Comparison of ENCODE assay signal across 9 cellular contexts in genomic region chr7:107045980-107046379, GRCh38. TPM values are rescaled to one million over a fixed set of nuclear protein-coding genes. Genes with fewer than 3 reads are reported as not detected.
DNase-seq lines count a peak whose midpoint lies in the region; ATAC-seq and TF ChIP-seq lines count a peak whose summit lies in the region.
"Had no signal": no experiment of that assay in that cellular context is flagged by ENCODE, and none has a peak within 500 bp of the region (broad histone marks: within the 10 kb centered on the region; RNA-seq: fewer than 3 reads in every experiment).

No MANE protein-coding gene starts in this region.

- no peak for TF ChIP-seq POLR2A in body of pancreas (IDR thresholded peaks at IDR 0.05)
- TF ChIP-seq POLR2A in lower leg skin (IDR thresholded peaks at IDR 0.05): no peak

- peaks cover 11 to 19% (median 15%) of the 10 kb centered on the region in 7 donors for H3K4me1 Mint-ChIP-seq in naive thymus-derived CD4-positive, alpha-beta T cell

- ATAC-seq in body of pancreas: peak; percentile 8
- no peak for ATAC-seq in naive thymus-derived CD4-positive, alpha-beta T cell

- CTCF ChIA-PET in naive thymus-derived CD4-positive, alpha-beta T cell (lab: Charles Lee): interaction anchor here (1.5 kb wide), 1 partner anchor 98 kb away, joined by 3 read pairs; no protein-coding TSS in a partner anchor

- H3K4me1 ChIP-seq in BE2C (no peaks in the 10 kb centered on the region), body of pancreas (peaks cover 8% of the 10 kb centered on the region)
- peaks cover 4 to 10% of the 10 kb centered on the region in 2 donors for H3K4me1 ChIP-seq in naive thymus-derived CD4-positive, alpha-beta T cell (ENCODE audit: control insufficient read depth in 2 of 2, insufficient read depth in 2 of 2, low read length in 2 of 2)

- H3K27me3 ChIP-seq in BE2C (no peaks in the 10 kb centered on the region), body of pancreas (no peaks in the 10 kb centered on the region)
- H3K27me3 ChIP-seq in naive thymus-derived CD4-positive, alpha-beta T cell (ENCODE audit: control insufficient read depth in 2 of 2, insufficient read depth in 2 of 2, low read length in 2 of 2): peaks cover 4 to 8% of the 10 kb centered on the region in 2 donors

- peak overlapping the region in 2 of 9 donors; percentile 1 to 19 for H3K27ac Mint-ChIP-seq in naive thymus-derived CD4-positive, alpha-beta T cell

- H3K4me3 ChIP-seq in BE2C (ENCODE audit: low read depth, low read length) (peak overlapping the region; percentile 95), HFF-Myc (replicated peaks; ENCODE audit: low read depth, low read length) (peak overlapping the region; percentile 66), body of pancreas (no peak overlapping the region), lower leg skin (ENCODE audit: low read depth, poor library complexity, severe bottlenecking) (no peak overlapping the region)
- H3K4me3 ChIP-seq in naive thymus-derived CD4-positive, alpha-beta T cell (ENCODE audit: low read length): no peak overlapping the region

- no peaks in the 10 kb centered on the region for H3K36me3 Mint-ChIP-seq in naive thymus-derived CD4-positive, alpha-beta T cell

- no peak for TF ChIP-seq CTCF in BE2C (IDR thresholded peaks at IDR 0.05; ENCODE audit: low read depth, low read length)
- TF ChIP-seq CTCF in HFF-Myc (IDR thresholded peaks at IDR 0.05; ENCODE audit: low read depth, low read length, missing control alignments): no peak
- no peak for TF ChIP-seq CTCF in body of pancreas (IDR thresholded peaks at IDR 0.05)
- no peak for TF ChIP-seq CTCF in lower leg skin (IDR thresholded peaks at IDR 0.05)

- 41 to 64% methylated on average over 1 of the region's 1 CpG for WGBS in body of pancreas, 2 donors
- WGBS in lower leg skin, 2 donors: 52 to 66% methylated on average over 1 of the region's 1 CpG

- peak overlapping the region; percentile 6 to 96 (median 76) for H3K4me3 Mint-ChIP-seq in naive thymus-derived CD4-positive, alpha-beta T cell

- H3K36me3 ChIP-seq in BE2C: no peaks in the 10 kb centered on the region
- H3K36me3 ChIP-seq in body of pancreas (replicated peaks in 1 of 2; ENCODE audit: insufficient read depth in 1 of 2, low read depth in 2 of 2): no peaks in the 10 kb centered on the region
- H3K36me3 ChIP-seq in naive thymus-derived CD4-positive, alpha-beta T cell (ENCODE audit: control insufficient read depth in 2 of 3, insufficient read depth in 3 of 3, low read length in 3 of 3): no peaks in the 10 kb centered on the region

- POLR2A ChIA-PET in naive thymus-derived CD4-positive, alpha-beta T cell (lab: Charles Lee): interaction anchor here (0.7 kb wide), 1 partner anchor 1627 kb away, joined by 3 read pairs; no protein-coding TSS in a partner anchor

- H3K9me3 ChIP-seq in BE2C: no peaks in the 10 kb centered on the region
- no peaks in the 10 kb centered on the region for H3K9me3 ChIP-seq in body of pancreas
- no peaks in the 10 kb centered on the region for H3K9me3 ChIP-seq in naive thymus-derived CD4-positive, alpha-beta T cell (ENCODE audit: control insufficient read depth in 2 of 3, low read length in 3 of 3)

- DNase-seq in BE2C (no peak), HFF-Myc (ENCODE audit: extremely low read depth, low read depth) (no peak), body of pancreas (no peak), foreskin melanocyte (no peak), lower leg skin (ENCODE audit: low spot score in 2 of 2) (no peak), KBM-7 (no peak), RPMI8226 (no peak)
- DNase-seq in naive thymus-derived CD4-positive, alpha-beta T cell: no peak
- DNase-seq: left cardiac atrium had no signal

- H3K27me3 Mint-ChIP-seq in naive thymus-derived CD4-positive, alpha-beta T cell: peaks cover 13 to 57% (median 29%) of the 10 kb centered on the region in 5 donors

- H3K27ac ChIP-seq in body of pancreas: peak overlapping the region in 2 of 4 donors; percentile 60 to 81
- H3K27ac ChIP-seq in naive thymus-derived CD4-positive, alpha-beta T cell (ENCODE audit: low read depth, low read length): no peak overlapping the region

- peaks cover 0 to 2% (median 0%) of the 10 kb centered on the region in 11 donors for H3K9me3 Mint-ChIP-seq in naive thymus-derived CD4-positive, alpha-beta T cell

- intact Hi-C loops in body of pancreas (cut with DNase I) (no loop called here), lower leg skin (cut with DNase I; ENCODE audit: low total_unique reads) (no loop called here)
- intact Hi-C loops in naive thymus-derived CD4-positive, alpha-beta T cell (cut with micrococcal nuclease): loop anchor here (2.0 to 10.0 kb wide), 6 partner anchors 101 to 849 kb away; partner anchors contain the start of genes CCDC71L (in 1 of the 2), DLD (in 1 of the 2) and PIK3CG (in 1 of the 2)

- in situ Hi-C loops in KBM-7 (cut with MboI; ENCODE audit: low pct_unique_long_range_greater_than_20kb, low sequenced_read_pairs): no loop called here

RNA-seq across cellular contexts. Expression of gene PRKAR2B, which starts 1.5 kb away (rescaled TPM):
- polyA plus RNA-seq in BE2C (2012; ENCODE audit: insufficient read depth, insufficient read length, low read depth): 13.2 TPM
- total RNA-seq in body of pancreas (10 to 100 TPM; 10.6 to 44.2 TPM), lower leg skin (1 to 10 TPM; 5.0 to 6.9 (median 6.3) TPM)
- total RNA-seq in naive thymus-derived CD4-positive, alpha-beta T cell: 1 to 10 TPM in 1 of 5 experiments, under 1 TPM in 4; 0.43 to 5.0 (median 0.67) TPM
- polyA plus RNA-seq in naive thymus-derived CD4-positive, alpha-beta T cell: under 1 TPM; 0.39 to 0.54 TPM

Comparison
In these comparisons a context has a peak if more than half of its experiments do, and no peak if none do; other contexts are left out.
1. H3K4me3 ChIP-seq: peak in BE2C (single experiment) and HFF-Myc (single experiment); none in body of pancreas (0 of 2), naive thymus-derived CD4-positive, alpha-beta T cell (single experiment) and lower leg skin (single experiment).
2. intact Hi-C loops: an anchor here in naive thymus-derived CD4-positive, alpha-beta T cell (2.0 to 10.0 kb wide); none called in body of pancreas and lower leg skin.